Comparison of ENCODE assay signal across 13 cellular contexts in genomic region chr13:97431365-97431764, GRCh38. TPM values are rescaled to one million over a fixed set of nuclear protein-coding genes. Genes with fewer than 3 reads are reported as not detected.
DNase-seq lines count a peak whose midpoint lies in the region; ATAC-seq and TF ChIP-seq lines count a peak whose summit lies in the region.
"Had no signal": no experiment of that assay in that cellular context is flagged by ENCODE, and none has a peak within 500 bp of the region (broad histone marks: within the 10 kb centered on the region; RNA-seq: fewer than 3 reads in every experiment).

No MANE protein-coding gene starts in this region.

- peak overlapping the region; percentile 97 for H3K4me3 Mint-ChIP-seq in activated CD8-positive, alpha-beta T cell treated with anti-CD3 and anti-CD28 coated beads for 36 hours
- peak overlapping the region; percentile 43 for H3K4me3 Mint-ChIP-seq in memory B cell

- H3K9me3 ChIP-seq in DND-41 (ENCODE audit: insufficient read depth, low read length, severe bottlenecking): no peaks in the 10 kb centered on the region
- no peaks in the 10 kb centered on the region for H3K9me3 ChIP-seq in colonic mucosa
- H3K9me3 ChIP-seq: pancreas, SJSA1 had no signal

- no peaks in the 10 kb centered on the region for H3K9me3 Mint-ChIP-seq in activated CD8-positive, alpha-beta T cell treated with anti-CD3 and anti-CD28 coated beads for 36 hours
- H3K9me3 Mint-ChIP-seq in memory B cell: no peaks in the 10 kb centered on the region
- H3K9me3 Mint-ChIP-seq: endodermal cell had no signal

- no peaks in the 10 kb centered on the region for H3K27me3 ChIP-seq in ACC112 (ENCODE audit: insufficient read depth, low read length)
- H3K27me3 ChIP-seq in DND-41 (ENCODE audit: insufficient read depth, low read length, poor library complexity): no peaks in the 10 kb centered on the region
- no peaks in the 10 kb centered on the region for H3K27me3 ChIP-seq in colonic mucosa
- H3K27me3 ChIP-seq: pancreas, SJSA1 had no signal

- H3K79me2 ChIP-seq in ACC112 (ENCODE audit: control insufficient read depth, insufficient read depth, low read length, unreplicated experiment) (peaks cover 17% of the 10 kb centered on the region), DND-41 (ENCODE audit: insufficient read depth, low read length) (peaks cover 32% of the 10 kb centered on the region)

- TF ChIP-seq CTCF in DND-41 (IDR thresholded peaks at IDR 0.05; ENCODE audit: borderline replicate concordance, extremely low read depth, low read length, poor library complexity, severe bottlenecking) (no peak), colonic mucosa (IDR thresholded peaks at IDR 0.05) (no peak)
- TF ChIP-seq CTCF in activated CD8-positive, alpha-beta T cell treated with anti-CD3 and anti-CD28 coated beads for 36 hours (IDR thresholded peaks at IDR 0.05): no peak

- DNase-seq in DND-41 (no peak), memory B cell (ENCODE audit: low spot score in 2 of 2) (no peak), colonic mucosa (no peak), dermis blood vessel endothelial cell (no peak)
- no peak for DNase-seq in activated CD8-positive, alpha-beta T cell treated with anti-CD3 and anti-CD28 coated beads for 36 hours
- DNase-seq: endodermal cell; NCI-H748 treated with DMSO at 0.1 percent for 48 hours; pancreas; stimulated activated CD4-positive, alpha-beta T cell treated with anti-CD3 and anti-CD28 coated beads, Interleukin-4, amount 100 ng/mL, for 24 hours had no signal

- ATAC-seq in DND-41 (ENCODE audit: insufficient read depth, low read depth) (no peak), memory B cell (ENCODE audit: low read depth) (no peak), GM19351 (IDR thresholded peaks at IDR 0.05; ENCODE audit: unreplicated experiment) (no peak), GM18517 (IDR thresholded peaks at IDR 0.05; ENCODE audit: unreplicated experiment) (no peak)
- no peak for ATAC-seq in activated CD8-positive, alpha-beta T cell treated with anti-CD3 and anti-CD28 coated beads for 36 hours
- ATAC-seq: pancreas had no signal

- peaks cover 2% of the 10 kb centered on the region for H3K36me3 Mint-ChIP-seq in activated CD8-positive, alpha-beta T cell treated with anti-CD3 and anti-CD28 coated beads for 36 hours (ENCODE audit: low read depth)
- H3K36me3 Mint-ChIP-seq in memory B cell: no peaks in the 10 kb centered on the region

- intact Hi-C loops in activated CD8-positive, alpha-beta T cell treated with anti-CD3 and anti-CD28 coated beads for 36 hours (cut with micrococcal nuclease): loop anchor here (10.0 kb wide), 2 partner anchors 207 to 543 kb away; partner anchors contain the start of gene MBNL2
- intact Hi-C loops in colonic mucosa (cut with DNase I): no loop called here

- H3K27ac ChIP-seq in ACC112 (ENCODE audit: low read depth, low read length): no peak overlapping the region
- no peak overlapping the region for H3K27ac ChIP-seq in DND-41 (ENCODE audit: low read length)
- no peak overlapping the region for H3K27ac ChIP-seq in colonic mucosa
- H3K27ac ChIP-seq: pancreas, SJSA1 had no signal

- no peaks in the 10 kb centered on the region for H3K36me3 ChIP-seq in ACC112 (ENCODE audit: insufficient read depth, low read length)
- no peaks in the 10 kb centered on the region for H3K36me3 ChIP-seq in DND-41 (ENCODE audit: insufficient read depth, low read length)
- H3K36me3 ChIP-seq in colonic mucosa: no peaks in the 10 kb centered on the region
- H3K36me3 ChIP-seq: pancreas had no signal

- CTCF ChIA-PET in activated CD8-positive, alpha-beta T cell treated with anti-CD3 and anti-CD28 coated beads for 36 hours (lab: Charles Lee): interaction anchor here (0.7 to 1.7 kb wide), 4 partner anchors 72 to 322 kb away, joined by 3 to 9 read pairs (median 4); no protein-coding TSS in a partner anchor

- H3K27me3 Mint-ChIP-seq in activated CD8-positive, alpha-beta T cell treated with anti-CD3 and anti-CD28 coated beads for 36 hours: peaks cover 1% of the 10 kb centered on the region
- H3K27me3 Mint-ChIP-seq in memory B cell: peaks cover 2% of the 10 kb centered on the region

- peaks cover 4% of the 10 kb centered on the region; the same call in 1 of the 2 replicates for H4K20me1 ChIP-seq in DND-41 (ENCODE audit: insufficient read depth, low read length)

- H3K4me3 ChIP-seq in ACC112 (ENCODE audit: low read depth, low read length) (peak overlapping the region; percentile 96; the same call in 1 of the 2 replicates), DND-41 (ENCODE audit: low read depth in 1 of 2, low read length in 2 of 2) (peak overlapping the region in 1 of 2 experiments; percentile 76; a peak in 2 of 4 replicates), colonic mucosa (no peak overlapping the region)

- H3K4me1 ChIP-seq in ACC112 (ENCODE audit: control insufficient read depth, insufficient read depth, low read length, unreplicated experiment): peaks cover 8% of the 10 kb centered on the region
- H3K4me1 ChIP-seq in DND-41 (ENCODE audit: insufficient read depth, low read length): peaks cover 45% of the 10 kb centered on the region
- peaks cover 13% of the 10 kb centered on the region for H3K4me1 ChIP-seq in colonic mucosa

- H2AFZ ChIP-seq in ACC112 (ENCODE audit: low read length, unreplicated experiment) (peak overlapping the region; percentile 86), DND-41 (ENCODE audit: low read depth, low read length) (0 out of 2 replicates have a peak overlapping the region, but pooled peaks have one; percentile 3)

- H3K4me2 ChIP-seq in DND-41 (ENCODE audit: insufficient read depth, low read length): peak overlapping the region; percentile 80

- H3K27ac Mint-ChIP-seq in activated CD8-positive, alpha-beta T cell treated with anti-CD3 and anti-CD28 coated beads for 36 hours: no peak overlapping the region
- H3K27ac Mint-ChIP-seq in memory B cell: no peak overlapping the region
- H3K27ac Mint-ChIP-seq: endodermal cell had no signal

- H3K9ac ChIP-seq in DND-41 (ENCODE audit: low read depth, low read length): peak overlapping the region; percentile 59
- H3K9ac ChIP-seq in colonic mucosa (ENCODE audit: low read depth in 2 of 2, low read length in 2 of 2): peak overlapping the region in 1 of 2 donors; percentile 27

- peaks cover 18% of the 10 kb centered on the region for H3K4me1 Mint-ChIP-seq in activated CD8-positive, alpha-beta T cell treated with anti-CD3 and anti-CD28 coated beads for 36 hours (ENCODE audit: low read depth)
- H3K4me1 Mint-ChIP-seq in memory B cell: peaks cover 11% of the 10 kb centered on the region

- POLR2A ChIA-PET in activated CD8-positive, alpha-beta T cell treated with anti-CD3 and anti-CD28 coated beads for 36 hours (lab: Charles Lee): no interaction called here

RNA-seq across cellular contexts. Expression of gene RAP2A, which starts 2.6 kb away (rescaled TPM):
- 10 to 100 TPM; 19.8 to 21.5 TPM for total RNA-seq in activated CD8-positive, alpha-beta T cell treated with anti-CD3 and anti-CD28 coated beads for 36 hours
- total RNA-seq in colonic mucosa (10 to 100 TPM; 35.9 to 38.2 TPM), dermis blood vessel endothelial cell (61.1 and 63.6 TPM in 2 replicates)
